In the genomic region with DNA sequence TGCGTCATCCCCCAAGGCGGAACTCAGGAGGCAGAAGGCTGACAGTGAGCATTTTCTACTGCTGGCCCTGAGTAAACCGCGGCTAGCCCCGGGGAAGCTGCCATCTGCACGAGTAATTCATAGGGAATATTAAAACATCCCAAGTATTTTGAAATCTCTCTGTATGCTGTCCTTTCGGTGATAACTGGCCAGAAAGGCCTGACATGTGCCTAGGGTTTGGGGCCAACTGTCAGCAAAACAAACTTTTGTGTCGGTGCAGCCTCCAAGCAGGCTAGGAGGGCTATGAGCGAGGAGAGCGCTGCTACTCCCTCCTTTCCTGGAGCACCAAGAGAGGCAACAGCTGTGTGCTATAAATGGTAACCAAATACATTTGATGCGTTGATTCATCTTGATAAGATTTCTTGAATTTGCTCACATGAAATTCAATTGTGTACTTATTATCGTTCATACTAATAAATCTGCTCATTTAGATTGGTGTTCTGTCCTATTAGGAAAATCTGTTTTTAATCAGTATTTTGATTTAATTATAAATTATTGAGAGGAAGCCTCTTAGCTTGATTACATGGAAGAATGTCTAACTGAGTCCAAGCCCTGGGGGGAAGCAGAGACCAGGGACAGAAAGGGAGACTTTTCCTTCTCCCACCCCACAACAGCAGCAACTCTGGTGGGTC, we compare ENCODE assay signal across 18 cellular contexts.
DNase-seq lines count a peak whose midpoint lies in the region; ATAC-seq and TF ChIP-seq lines count a peak whose summit lies in the region.
"Had no signal": no experiment of that assay in that cellular context is flagged by ENCODE, and none has a peak within 500 bp of the region (broad histone marks: within the 10 kb centered on the region; RNA-seq: fewer than 3 reads in every experiment).

No MANE protein-coding gene starts in this region.

- no peak for TF ChIP-seq CTCF in WTC11 (IDR thresholded peaks at IDR 0.05)
- no peak for TF ChIP-seq CTCF in ascending aorta (IDR thresholded peaks at IDR 0.05)

- no peaks in the 10 kb centered on the region for H3K27me3 Mint-ChIP-seq in WTC11 (ENCODE audit: low read depth)
- H3K27me3 Mint-ChIP-seq: activated naive CD8-positive, alpha-beta T cell treated with anti-CD3 and anti-CD28 coated beads, Interleukin-2, amount 10 ng/mL, durations not matched to agents 7 days and 5 days; progenitor cell of endocrine pancreas; stimulated activated memory B cell treated with anti-CD40 and anti-IgM and Interleukin-4, amounts not matched to agents 10 μg/mL and 1 μg/mL and 100 μg/mL, for 72 hours had no signal

- H3K36me3 ChIP-seq in skeletal muscle satellite cell (ENCODE audit: insufficient read depth, low read length) = peaks cover 21% of the 10 kb centered on the region
- peaks cover 22 to 67% of the 10 kb centered on the region in 2 donors for H3K36me3 ChIP-seq in ascending aorta

- H3K9me3 Mint-ChIP-seq in WTC11 = no peaks in the 10 kb centered on the region
- H3K9me3 Mint-ChIP-seq: activated naive CD8-positive, alpha-beta T cell treated with anti-CD3 and anti-CD28 coated beads, Interleukin-2, amount 10 ng/mL, durations not matched to agents 7 days and 5 days had no signal

- peaks cover 11% of the 10 kb centered on the region for H3K4me1 Mint-ChIP-seq in WTC11
- H3K4me1 Mint-ChIP-seq: activated naive CD8-positive, alpha-beta T cell treated with anti-CD3 and anti-CD28 coated beads, Interleukin-2, amount 10 ng/mL, durations not matched to agents 7 days and 5 days; CD14-positive monocyte; stimulated activated memory B cell treated with anti-CD40 and anti-IgM and Interleukin-4, amounts not matched to agents 10 μg/mL and 1 μg/mL and 100 μg/mL, for 72 hours had no signal

- intact Hi-C loops in left ventricle myocardium superior (cut with micrococcal nuclease) = no loop called here
- intact Hi-C loops in ascending aorta (cut with DNase I) = no loop called here

- H3K27ac Mint-ChIP-seq in WTC11 = 0 out of 2 replicates have a peak overlapping the region, but pooled peaks have one; percentile 9
- H3K27ac Mint-ChIP-seq: activated CD8-positive, alpha-beta T cell treated with anti-CD3 and anti-CD28 coated beads, Interleukin-2, amount 10 ng/mL, durations not matched to agents 7 days and 5 days; activated naive CD8-positive, alpha-beta T cell treated with anti-CD3 and anti-CD28 coated beads, Interleukin-2, amount 10 ng/mL, durations not matched to agents 7 days and 5 days; CD14-positive monocyte; progenitor cell of endocrine pancreas; stimulated activated memory B cell treated with anti-CD40 and anti-IgM and Interleukin-4, amounts not matched to agents 10 μg/mL and 1 μg/mL and 100 μg/mL, for 72 hours had no signal

- ATAC-seq in WTC11 = no peak
- peak; percentile 93 for ATAC-seq in left ventricle myocardium superior
- no peak for ATAC-seq in HG02610 (IDR thresholded peaks at IDR 0.05; ENCODE audit: unreplicated experiment)
- ATAC-seq: activated CD8-positive, alpha-beta T cell treated with anti-CD3 and anti-CD28 coated beads, Interleukin-2, amount 10 ng/mL, durations not matched to agents 7 days and 5 days; stimulated activated memory B cell treated with anti-CD40 and anti-IgM and Interleukin-4, amounts not matched to agents 10 μg/mL and 1 μg/mL and 100 μg/mL, for 72 hours had no signal

- H3K9me3 ChIP-seq in skeletal muscle satellite cell (replicated peaks; ENCODE audit: low read length) (no peaks in the 10 kb centered on the region), ascending aorta (no peaks in the 10 kb centered on the region)
- H3K9me3 ChIP-seq: esophagus squamous epithelium had no signal

- CTCF ChIA-PET in WTC11 (lab: Charles Lee) = no interaction called here

- POLR2A ChIA-PET in WTC11 (lab: Charles Lee) = no interaction called here

- H3K4me2 ChIP-seq in skeletal muscle satellite cell (ENCODE audit: low read length) = peak overlapping the region; percentile 55

- H3K4me3 ChIP-seq in skeletal muscle satellite cell (ENCODE audit: low read length) (no peak overlapping the region), ascending aorta (no peak overlapping the region)
- H3K4me3 ChIP-seq: esophagus squamous epithelium had no signal

- H3K4me1 ChIP-seq in skeletal muscle satellite cell (ENCODE audit: control insufficient read depth, insufficient read depth, low read length) (peaks cover 10% of the 10 kb centered on the region), ascending aorta (no peaks in the 10 kb centered on the region)
- H3K4me1 ChIP-seq: esophagus squamous epithelium had no signal

- peaks cover 27% of the 10 kb centered on the region for H3K36me3 Mint-ChIP-seq in WTC11
- H3K36me3 Mint-ChIP-seq: activated naive CD8-positive, alpha-beta T cell treated with anti-CD3 and anti-CD28 coated beads, Interleukin-2, amount 10 ng/mL, durations not matched to agents 7 days and 5 days; CD14-positive monocyte; stimulated activated memory B cell treated with anti-CD40 and anti-IgM and Interleukin-4, amounts not matched to agents 10 μg/mL and 1 μg/mL and 100 μg/mL, for 72 hours had no signal

- no peak overlapping the region for H3K27ac ChIP-seq in ascending aorta

- DNase-seq in ELR (ENCODE audit: low read depth) = peak; percentile 9
- DNase-seq in WTC11 (ENCODE audit: low spot score) = no peak
- DNase-seq in left ventricle myocardium superior = peak; percentile 60
- no peak for DNase-seq in ascending aorta (ENCODE audit: low spot score in 2 of 2)
- DNase-seq in effector CD8-positive, alpha-beta T cell (lab: John Stamatoyannopoulos, UW) = no peak
- DNase-seq: activated CD8-positive, alpha-beta T cell treated with anti-CD3 and anti-CD28 coated beads, Interleukin-2, amount 10 ng/mL, durations not matched to agents 7 days and 5 days; activated naive CD8-positive, alpha-beta T cell treated with anti-CD3 and anti-CD28 coated beads, Interleukin-2, amount 10 ng/mL, durations not matched to agents 7 days and 5 days; activated T-cell treated with anti-CD3 and anti-CD28 coated beads, Interleukin-2, amount 50 U/mL, for 48 hours; esophagus squamous epithelium; HCEC 1CT; NCI-H1417; NCI-H2227 treated with DMSO at 0.1 percent for 48 hours; T-helper 2 cell had no signal

- no peak overlapping the region for H3K9ac ChIP-seq in skeletal muscle satellite cell (ENCODE audit: low read depth, low read length)

- H3K27me3 ChIP-seq in skeletal muscle satellite cell (ENCODE audit: control insufficient read depth, insufficient read depth, low read length) (no peaks in the 10 kb centered on the region), ascending aorta (no peaks in the 10 kb centered on the region)
- H3K27me3 ChIP-seq: esophagus squamous epithelium had no signal

- H3K4me3 Mint-ChIP-seq in WTC11 = no peak overlapping the region
- H3K4me3 Mint-ChIP-seq: activated CD8-positive, alpha-beta T cell treated with anti-CD3 and anti-CD28 coated beads, Interleukin-2, amount 10 ng/mL, durations not matched to agents 7 days and 5 days; activated naive CD8-positive, alpha-beta T cell treated with anti-CD3 and anti-CD28 coated beads, Interleukin-2, amount 10 ng/mL, durations not matched to agents 7 days and 5 days; CD14-positive monocyte; stimulated activated memory B cell treated with anti-CD40 and anti-IgM and Interleukin-4, amounts not matched to agents 10 μg/mL and 1 μg/mL and 100 μg/mL, for 72 hours had no signal

TF ChIP-seq in WTC11, 78 proteins besides CTCF, POLR2A, EP300 and RAD21 (continues in another document):
- no peak for TF ChIP-seq TEAD1 (CRISPR knock-in tag; IDR thresholded peaks at IDR 0.05)
- TF ChIP-seq, protein P1, sequence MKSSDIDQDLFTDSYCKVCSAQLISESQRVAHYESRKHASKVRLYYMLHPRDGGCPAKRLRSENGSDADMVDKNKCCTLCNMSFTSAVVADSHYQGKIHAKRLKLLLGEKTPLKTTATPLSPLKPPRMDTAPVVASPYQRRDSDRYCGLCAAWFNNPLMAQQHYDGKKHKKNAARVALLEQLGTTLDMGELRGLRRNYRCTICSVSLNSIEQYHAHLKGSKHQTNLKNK (CRISPR knock-in tag; IDR thresholded peaks at IDR 0.05) = no peak
- TF ChIP-seq, protein P2, sequence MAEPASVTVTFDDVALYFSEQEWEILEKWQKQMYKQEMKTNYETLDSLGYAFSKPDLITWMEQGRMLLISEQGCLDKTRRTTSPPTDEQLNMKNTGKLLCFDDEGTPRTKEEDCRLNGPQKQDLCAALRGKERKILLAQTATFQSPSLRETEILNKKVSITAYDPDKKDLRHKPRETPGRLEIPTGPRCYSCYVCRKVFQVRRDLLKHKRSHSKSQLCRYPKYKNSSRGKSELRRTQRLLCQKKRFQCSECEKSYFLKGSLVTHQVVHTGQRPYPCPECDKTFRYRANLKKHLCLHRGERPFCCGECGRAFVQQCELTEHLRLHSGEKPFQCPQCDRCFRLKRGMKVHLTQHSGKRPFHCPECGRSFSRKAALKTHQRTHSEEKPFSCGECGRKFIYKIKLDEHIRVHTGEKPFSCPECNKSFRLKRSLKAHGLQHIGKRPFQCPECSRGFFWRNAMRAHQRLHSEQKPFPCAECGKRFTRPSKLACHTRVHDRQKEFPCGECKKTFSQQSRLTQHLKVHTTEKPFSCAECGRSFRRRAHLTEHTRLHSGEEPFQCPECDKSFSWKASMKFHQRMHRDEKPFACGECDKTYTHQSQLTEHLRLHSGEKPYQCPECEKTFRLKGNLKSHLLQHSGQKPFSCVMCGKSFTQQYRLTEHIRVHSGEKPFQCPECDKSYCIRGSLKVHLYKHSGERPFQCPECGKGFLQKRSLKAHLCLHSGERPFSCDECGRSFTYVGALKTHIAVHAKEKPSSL (CRISPR knock-in tag; conservative IDR thresholded peaks at IDR 0.05) = no peak
- TF ChIP-seq, protein P3, sequence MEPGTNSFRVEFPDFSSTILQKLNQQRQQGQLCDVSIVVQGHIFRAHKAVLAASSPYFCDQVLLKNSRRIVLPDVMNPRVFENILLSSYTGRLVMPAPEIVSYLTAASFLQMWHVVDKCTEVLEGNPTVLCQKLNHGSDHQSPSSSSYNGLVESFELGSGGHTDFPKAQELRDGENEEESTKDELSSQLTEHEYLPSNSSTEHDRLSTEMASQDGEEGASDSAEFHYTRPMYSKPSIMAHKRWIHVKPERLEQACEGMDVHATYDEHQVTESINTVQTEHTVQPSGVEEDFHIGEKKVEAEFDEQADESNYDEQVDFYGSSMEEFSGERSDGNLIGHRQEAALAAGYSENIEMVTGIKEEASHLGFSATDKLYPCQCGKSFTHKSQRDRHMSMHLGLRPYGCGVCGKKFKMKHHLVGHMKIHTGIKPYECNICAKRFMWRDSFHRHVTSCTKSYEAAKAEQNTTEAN (CRISPR knock-in tag; IDR thresholded peaks at IDR 0.05) = no peak
- no peak for TF ChIP-seq GABPB1 (CRISPR knock-in tag; IDR thresholded peaks at IDR 0.05)
- TF ChIP-seq PRRX2 (CRISPR knock-in tag; IDR thresholded peaks at IDR 0.05) = no peak
- no peak for TF ChIP-seq ELF4 (CRISPR knock-in tag; IDR thresholded peaks at IDR 0.05; ENCODE audit: low read depth)
- TF ChIP-seq RORB (CRISPR knock-in tag; IDR thresholded peaks at IDR 0.05) = no peak
- TF ChIP-seq ETV6 (CRISPR knock-in tag; IDR thresholded peaks at IDR 0.05) = no peak

Comparison
In these comparisons a context has a peak if more than half of its experiments do, and no peak if none do; other contexts are left out.
1. DNase-seq: peak in ELR (single experiment) and left ventricle myocardium superior (single experiment); none in WTC11 (single experiment), ascending aorta (0 of 2) and effector CD8-positive, alpha-beta T cell (single experiment).